In the genomic region with DNA sequence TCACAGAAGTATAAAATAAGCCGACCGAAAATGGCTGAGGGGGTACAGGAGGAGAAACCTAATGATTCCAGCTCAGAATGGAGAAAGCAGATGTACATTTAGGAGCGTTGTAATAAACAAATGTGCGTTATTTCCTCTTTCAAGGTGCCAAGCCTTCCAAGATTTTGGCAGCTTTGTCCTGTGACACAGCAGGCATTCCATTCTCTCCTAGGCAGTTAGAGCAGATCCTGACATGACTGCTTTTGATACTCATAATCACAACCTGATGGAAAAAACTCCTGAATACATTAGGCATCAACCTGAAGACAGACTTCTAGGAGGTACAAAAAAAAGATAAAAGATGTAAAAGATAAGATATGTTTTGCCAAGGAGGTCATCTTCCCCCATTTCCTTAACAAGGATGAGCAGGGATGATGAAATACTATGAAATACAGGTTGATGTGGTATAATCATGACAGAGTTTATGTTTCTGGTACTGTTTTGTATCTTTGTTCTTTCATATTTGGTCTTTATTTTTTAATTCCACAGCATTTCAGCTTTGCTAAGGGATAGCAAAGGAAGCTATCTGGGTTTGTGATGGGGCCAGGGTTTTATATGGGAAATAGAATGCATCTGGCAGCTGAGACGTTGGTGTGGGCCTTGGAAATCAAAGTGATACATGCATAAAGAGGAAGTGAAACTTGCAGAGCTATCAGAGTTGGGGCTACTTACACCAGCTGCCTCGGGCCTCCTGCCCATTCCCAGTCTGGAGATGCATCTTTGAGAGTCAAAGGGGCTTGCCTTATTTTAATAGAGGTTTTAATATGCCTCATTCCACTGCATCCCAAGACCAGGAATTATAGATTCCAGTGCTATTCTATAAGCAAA, we compare ENCODE assay signal across 10 cellular contexts.
DNase-seq lines count a peak whose midpoint lies in the region; ATAC-seq and TF ChIP-seq lines count a peak whose summit lies in the region.
"Had no signal": no experiment of that assay in that cellular context is flagged by ENCODE, and none has a peak within 500 bp of the region (broad histone marks: within the 10 kb centered on the region; RNA-seq: fewer than 3 reads in every experiment).

No MANE protein-coding gene starts in this region.

- no peaks in the 10 kb centered on the region for H3K36me3 Mint-ChIP-seq in chondrocyte (ENCODE audit: low read depth)

- no peak for DNase-seq in chondrocyte (ENCODE audit: low spot score)
- no peak for DNase-seq in occipital lobe (lab: John Stamatoyannopoulos, UW)
- DNase-seq in activated naive CD4-positive, alpha-beta T cell (lab: John Stamatoyannopoulos, UW): no peak
- no peak for DNase-seq in stimulated activated CD8-positive, alpha-beta memory T cell treated with anti-CD3 and anti-CD28 coated beads, Interleukin-4, amount 100 ng/mL, for 48 hours
- no peak for DNase-seq in effector CD8-positive, alpha-beta T cell (lab: John Stamatoyannopoulos, UW)
- DNase-seq: ovary had no signal

- ATAC-seq in GM18517 (IDR thresholded peaks at IDR 0.05; ENCODE audit: unreplicated experiment) (peak; percentile 95), GM21390 (IDR thresholded peaks at IDR 0.05; ENCODE audit: unreplicated experiment) (peak; percentile 88), HG03159 (IDR thresholded peaks at IDR 0.05; ENCODE audit: unreplicated experiment) (peak; percentile 92)

- H3K4me1 Mint-ChIP-seq in chondrocyte (ENCODE audit: low read depth): peaks cover 3% of the 10 kb centered on the region

- peak overlapping the region; percentile 6 for H3K27ac Mint-ChIP-seq in chondrocyte (ENCODE audit: unreplicated experiment)
- H3K27ac Mint-ChIP-seq: activated T-helper 1 cell treated with anti-CD3 and anti-CD28 coated beads, Interleukin-12 subunit alpha, Interleukin-12 subunit beta, Interleukin-2, Interleukin-4 antibody, amounts not matched to agents 30 ng/mL and 10 ng/mL and 1 ng/mL, durations not matched to agents 14 hours and 24 hours and 36 hours had no signal

- H3K27me3 Mint-ChIP-seq in chondrocyte (ENCODE audit: low read depth): peaks cover 6% of the 10 kb centered on the region

- no peak overlapping the region for H3K4me3 Mint-ChIP-seq in chondrocyte (ENCODE audit: unreplicated experiment)
- H3K4me3 Mint-ChIP-seq: activated T-helper 1 cell treated with anti-CD3 and anti-CD28 coated beads, Interleukin-12 subunit alpha, Interleukin-12 subunit beta, Interleukin-2, Interleukin-4 antibody, amounts not matched to agents 30 ng/mL and 10 ng/mL and 1 ng/mL, durations not matched to agents 14 hours and 24 hours and 36 hours had no signal

- no peak for TF ChIP-seq CTCF in chondrocyte (IDR thresholded peaks at IDR 0.05)

- H3K9me3 Mint-ChIP-seq in chondrocyte (ENCODE audit: low read depth): no peaks in the 10 kb centered on the region
